In genomic region chr15:42035362-42035761, GRCh38 we compare ENCODE assay signal across 8 cellular contexts. TPM values are rescaled to one million over a fixed set of nuclear protein-coding genes. Genes with fewer than 3 reads are reported as not detected.
A peak's percentile ranks its signal among the peaks of the same experiment; 100 is the strongest.
DNase-seq lines count a peak whose midpoint lies in the region; ATAC-seq and TF ChIP-seq lines count a peak whose summit lies in the region.

No MANE protein-coding gene starts in this region.

- peak; percentile 11 for TF ChIP-seq POLR2A in GM10847 (IDR thresholded peaks at IDR 0.05; ENCODE audit: extremely low read depth, insufficient read length)

- peak; percentile 72 to 90 for DNase-seq in NCI-H526 (lab: John Stamatoyannopoulos, UW)
- no peak for DNase-seq in left lobe of liver (ENCODE audit: low spot score)
- no peak for DNase-seq in NCI-H510A treated with DMSO at 0.1 percent for 48 hours (lab: John Stamatoyannopoulos, UW)
- no peak for DNase-seq in NCI-H524 (lab: John Stamatoyannopoulos, UW)
- DNase-seq in CD1c-positive myeloid dendritic cell (ENCODE audit: extremely low spot score) = no peak

- ATAC-seq in GM21723 (IDR thresholded peaks at IDR 0.05; ENCODE audit: unreplicated experiment) (peak; percentile 59), left lobe of liver (peak; percentile 64), GM18517 (IDR thresholded peaks at IDR 0.05; ENCODE audit: unreplicated experiment) (no peak)

RNA-seq across cellular contexts. Expression of gene PLA2G4E, which starts 14.5 kb away (rescaled TPM):
- not detected for total RNA-seq in left lobe of liver

RNA-seq across cellular contexts. Expression of gene PLA2G4D, which starts 59.0 kb away (rescaled TPM):
- not detected for total RNA-seq in left lobe of liver

Comparison
In these comparisons a context has a peak if more than half of its experiments do, and no peak if none do; other contexts are left out.
1. DNase-seq: peak in NCI-H526 (2 of 2); none in left lobe of liver (single experiment), NCI-H510A treated with DMSO at 0.1 percent for 48 hours (single experiment), NCI-H524 (0 of 2) and CD1c-positive myeloid dendritic cell (single experiment).